8 cellular contexts compared by ENCODE assay signal in genomic region chr1:157403203-157403602, GRCh38.
DNase-seq lines count a peak whose midpoint lies in the region; ATAC-seq and TF ChIP-seq lines count a peak whose summit lies in the region.

No MANE protein-coding gene starts in this region.

- no peak overlapping the region for H3K4me3 Mint-ChIP-seq in WTC11

- peak; percentile 90 for DNase-seq in CMK (ENCODE audit: low read depth)
- peak; percentile 21 for DNase-seq in WTC11 (ENCODE audit: low spot score)
- DNase-seq in NCI-H446 (lab: John Stamatoyannopoulos, UW), result no peak
- DNase-seq in NCI-H2107 (lab: John Stamatoyannopoulos, UW), result no peak
- DNase-seq in SW 1271 (lab: John Stamatoyannopoulos, UW), result no peak
- DNase-seq in NCI-H2196 treated with DMSO at 0.1 percent for 48 hours (lab: John Stamatoyannopoulos, UW; ENCODE audit: unreplicated experiment), result no peak

- peaks cover 11% of the 10 kb centered on the region for H3K27me3 Mint-ChIP-seq in WTC11 (ENCODE audit: low read depth)

- H3K27ac Mint-ChIP-seq in WTC11, result no peak overlapping the region

- H3K36me3 Mint-ChIP-seq in WTC11, result no peaks in the 10 kb centered on the region

- no peaks in the 10 kb centered on the region for H3K9me3 Mint-ChIP-seq in WTC11

- TF ChIP-seq CTCF in WTC11 (IDR thresholded peaks at IDR 0.05), result no peak

- POLR2A ChIA-PET in WTC11 (lab: Charles Lee), result no interaction called here

- H3K4me1 Mint-ChIP-seq in WTC11, result peaks cover 44% of the 10 kb centered on the region

- peak; percentile 72 for ATAC-seq in GM19468 (IDR thresholded peaks at IDR 0.05; ENCODE audit: extremely low read depth, unreplicated experiment)
- ATAC-seq in HG03520 (IDR thresholded peaks at IDR 0.05; ENCODE audit: unreplicated experiment), result peak; percentile 73
- peak; percentile 92 for ATAC-seq in WTC11

- CTCF ChIA-PET in WTC11 (lab: Charles Lee), result interaction anchor here (0.8 to 1.1 kb wide), 3 partner anchors 32 to 177 kb away, joined by 3 to 4 read pairs (median 3); no protein-coding TSS in a partner anchor

TF ChIP-seq in WTC11, 78 proteins besides CTCF, POLR2A, EP300 and RAD21:
- TF ChIP-seq FOXP1 (CRISPR knock-in tag; IDR thresholded peaks at IDR 0.05; ENCODE audit: borderline replicate concordance), result no peak
- TF ChIP-seq, protein P1, sequence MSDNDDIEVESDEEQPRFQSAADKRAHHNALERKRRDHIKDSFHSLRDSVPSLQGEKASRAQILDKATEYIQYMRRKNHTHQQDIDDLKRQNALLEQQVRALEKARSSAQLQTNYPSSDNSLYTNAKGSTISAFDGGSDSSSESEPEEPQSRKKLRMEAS (CRISPR knock-in tag; IDR thresholded peaks at IDR 0.05), result 0 out of 2 replicates have a peak, but pooled peaks have one; percentile 27
- TF ChIP-seq, protein P2, sequence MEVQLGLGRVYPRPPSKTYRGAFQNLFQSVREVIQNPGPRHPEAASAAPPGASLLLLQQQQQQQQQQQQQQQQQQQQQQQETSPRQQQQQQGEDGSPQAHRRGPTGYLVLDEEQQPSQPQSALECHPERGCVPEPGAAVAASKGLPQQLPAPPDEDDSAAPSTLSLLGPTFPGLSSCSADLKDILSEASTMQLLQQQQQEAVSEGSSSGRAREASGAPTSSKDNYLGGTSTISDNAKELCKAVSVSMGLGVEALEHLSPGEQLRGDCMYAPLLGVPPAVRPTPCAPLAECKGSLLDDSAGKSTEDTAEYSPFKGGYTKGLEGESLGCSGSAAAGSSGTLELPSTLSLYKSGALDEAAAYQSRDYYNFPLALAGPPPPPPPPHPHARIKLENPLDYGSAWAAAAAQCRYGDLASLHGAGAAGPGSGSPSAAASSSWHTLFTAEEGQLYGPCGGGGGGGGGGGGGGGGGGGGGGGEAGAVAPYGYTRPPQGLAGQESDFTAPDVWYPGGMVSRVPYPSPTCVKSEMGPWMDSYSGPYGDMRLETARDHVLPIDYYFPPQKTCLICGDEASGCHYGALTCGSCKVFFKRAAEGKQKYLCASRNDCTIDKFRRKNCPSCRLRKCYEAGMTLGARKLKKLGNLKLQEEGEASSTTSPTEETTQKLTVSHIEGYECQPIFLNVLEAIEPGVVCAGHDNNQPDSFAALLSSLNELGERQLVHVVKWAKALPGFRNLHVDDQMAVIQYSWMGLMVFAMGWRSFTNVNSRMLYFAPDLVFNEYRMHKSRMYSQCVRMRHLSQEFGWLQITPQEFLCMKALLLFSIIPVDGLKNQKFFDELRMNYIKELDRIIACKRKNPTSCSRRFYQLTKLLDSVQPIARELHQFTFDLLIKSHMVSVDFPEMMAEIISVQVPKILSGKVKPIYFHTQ (CRISPR knock-in tag; IDR thresholded peaks at IDR 0.05), result no peak
TF ChIP-seq in WTC11: peak in this region for 1.

Comparison
In these comparisons a context has a peak if more than half of its experiments do, and no peak if none do; other contexts are left out.
1. DNase-seq: peak in CMK (single experiment) and WTC11 (single experiment); none in NCI-H446 (0 of 2), NCI-H2107 (single experiment), SW 1271 (0 of 2) and NCI-H2196 treated with DMSO at 0.1 percent for 48 hours (single experiment).
2. Peak in every context shown above with its lines, with median percentiles within 50 percentile points of each other: ATAC-seq.